12 cellular contexts compared by ENCODE assay signal in the genomic region with DNA sequence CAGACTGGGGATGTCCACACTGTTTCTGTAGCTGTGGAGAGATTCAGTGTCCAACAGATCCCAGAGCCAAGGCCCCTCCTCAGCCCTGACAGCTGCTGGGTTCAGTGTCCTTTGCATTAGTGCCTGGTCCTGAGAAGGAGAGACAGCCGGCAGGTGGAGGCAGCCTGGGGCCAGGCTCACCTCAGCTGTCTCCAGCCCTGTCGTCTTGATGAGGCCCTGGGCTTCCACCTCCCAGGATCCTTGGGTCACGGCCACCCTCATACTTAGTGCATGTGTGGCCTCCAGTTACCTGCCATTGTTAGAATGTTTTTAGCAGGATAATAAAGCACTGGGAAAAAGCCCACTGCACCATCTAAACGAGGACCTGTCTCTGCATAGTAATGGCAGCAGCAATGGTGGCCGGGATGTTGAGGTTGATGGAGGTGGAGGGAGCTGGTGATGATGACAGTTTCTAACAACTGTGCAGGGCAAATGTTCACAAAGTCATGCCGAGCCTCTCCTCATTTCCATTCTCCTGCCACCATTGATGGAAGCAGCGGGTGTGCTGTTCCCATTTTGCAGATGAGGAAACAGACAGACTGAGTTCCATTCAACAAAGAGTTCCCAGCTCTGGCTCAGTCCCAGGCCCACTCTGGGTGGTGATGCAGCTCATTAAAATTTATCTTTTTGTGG. TPM values are rescaled to one million over a fixed set of nuclear protein-coding genes. Genes with fewer than 3 reads are reported as not detected.
A peak's percentile ranks its signal among the peaks of the same experiment; 100 is the strongest.
DNase-seq lines count a peak whose midpoint lies in the region; ATAC-seq and TF ChIP-seq lines count a peak whose summit lies in the region.
"Had no signal": no experiment of that assay in that cellular context is flagged by ENCODE, and none has a peak within 500 bp of the region (broad histone marks: within the 10 kb centered on the region; RNA-seq: fewer than 3 reads in every experiment).

No MANE protein-coding gene starts in this region.

- peaks cover 0 to 3% (median 0%) of the 10 kb centered on the region in 7 donors for H3K9me3 Mint-ChIP-seq in CD14-positive monocyte
- H3K9me3 Mint-ChIP-seq in activated naive CD8-positive, alpha-beta T cell treated with anti-CD3 and anti-CD28 coated beads, Interleukin-2, amount 10 ng/mL, durations not matched to agents 7 days and 5 days: no peaks in the 10 kb centered on the region
- H3K9me3 Mint-ChIP-seq in naive thymus-derived CD8-positive, alpha-beta T cell: no peaks in the 10 kb centered on the region

- no peaks in the 10 kb centered on the region for H3K9me3 ChIP-seq in HUES48 (ENCODE audit: control insufficient read depth, insufficient read depth, low read length)

- H3K27me3 ChIP-seq in HUES48 (ENCODE audit: control insufficient read depth, insufficient read depth, low read length): no peaks in the 10 kb centered on the region

- peaks cover under 1 to 8% (median 5%) of the 10 kb centered on the region in 3 donors for H3K27me3 Mint-ChIP-seq in CD14-positive monocyte (ENCODE audit: low read depth in 3 of 3)
- no peaks in the 10 kb centered on the region for H3K27me3 Mint-ChIP-seq in activated naive CD8-positive, alpha-beta T cell treated with anti-CD3 and anti-CD28 coated beads, Interleukin-2, amount 10 ng/mL, durations not matched to agents 7 days and 5 days
- H3K27me3 Mint-ChIP-seq in naive thymus-derived CD8-positive, alpha-beta T cell: peaks cover 0 to 3% (median 0%) of the 10 kb centered on the region in 5 donors

- no peak for TF ChIP-seq CTCF in CD14-positive monocyte (IDR thresholded peaks at IDR 0.05)

- peaks cover 5 to 20% of the 10 kb centered on the region in 2 donors for H3K36me3 Mint-ChIP-seq in CD14-positive monocyte
- peaks cover 2% of the 10 kb centered on the region for H3K36me3 Mint-ChIP-seq in activated naive CD8-positive, alpha-beta T cell treated with anti-CD3 and anti-CD28 coated beads, Interleukin-2, amount 10 ng/mL, durations not matched to agents 7 days and 5 days
- no peaks in the 10 kb centered on the region for H3K36me3 Mint-ChIP-seq in naive thymus-derived CD8-positive, alpha-beta T cell

- POLR2A ChIA-PET in activated naive CD8-positive, alpha-beta T cell treated with anti-CD3 and anti-CD28 coated beads, Interleukin-2, amount 10 ng/mL, durations not matched to agents 7 days and 5 days (lab: Charles Lee): interaction anchor here (1.8 to 9.9 kb wide), 3 partner anchors 14 to 53 kb away, joined by 5 to 190 read pairs (median 12); partner anchors contain the start of gene ASB2
- POLR2A ChIA-PET in naive thymus-derived CD8-positive, alpha-beta T cell (lab: Charles Lee): interaction anchor here (0.8 to 2.4 kb wide), 5 partner anchors 9 to 19 kb away, joined by 3 to 12 read pairs (median 3); no protein-coding TSS in a partner anchor

- peak overlapping the region; percentile 93 to 99 (median 97) for H3K27ac Mint-ChIP-seq in CD14-positive monocyte
- peak overlapping the region; percentile 91 for H3K27ac Mint-ChIP-seq in activated naive CD8-positive, alpha-beta T cell treated with anti-CD3 and anti-CD28 coated beads, Interleukin-2, amount 10 ng/mL, durations not matched to agents 7 days and 5 days
- H3K27ac Mint-ChIP-seq in naive thymus-derived CD8-positive, alpha-beta T cell: peak overlapping the region; percentile 79 to 96 (median 86)

- no peak overlapping the region for H3K9ac ChIP-seq in HUES48 (ENCODE audit: low read depth, low read length)

- peak overlapping the region; percentile 52 to 80 for H3K4me3 Mint-ChIP-seq in CD14-positive monocyte
- H3K4me3 Mint-ChIP-seq in activated naive CD8-positive, alpha-beta T cell treated with anti-CD3 and anti-CD28 coated beads, Interleukin-2, amount 10 ng/mL, durations not matched to agents 7 days and 5 days: peak overlapping the region; percentile 74
- peak overlapping the region; percentile 47 to 83 (median 74) for H3K4me3 Mint-ChIP-seq in naive thymus-derived CD8-positive, alpha-beta T cell

- DNase-seq in CD14-positive monocyte (ENCODE audit: low spot score): no peak
- DNase-seq in activated naive CD8-positive, alpha-beta T cell treated with anti-CD3 and anti-CD28 coated beads, Interleukin-2, amount 10 ng/mL, durations not matched to agents 7 days and 5 days: no peak
- no peak for DNase-seq in naive thymus-derived CD8-positive, alpha-beta T cell
- no peak for DNase-seq in islet precursor cell
- no peak for DNase-seq in hypothalamus (lab: John Stamatoyannopoulos, UW)
- DNase-seq in DMS114 treated with DMSO at 0.1 percent for 48 hours (lab: John Stamatoyannopoulos, UW; ENCODE audit: unreplicated experiment): no peak
- DNase-seq: NCI-H1436 treated with DMSO at 0.1 percent for 48 hours had no signal

- no peak for ATAC-seq in activated naive CD8-positive, alpha-beta T cell treated with anti-CD3 and anti-CD28 coated beads, Interleukin-2, amount 10 ng/mL, durations not matched to agents 7 days and 5 days (ENCODE audit: low read depth)
- ATAC-seq in naive thymus-derived CD8-positive, alpha-beta T cell: no peak
- ATAC-seq in HG02763 (IDR thresholded peaks at IDR 0.05; ENCODE audit: unreplicated experiment): no peak

- H3K4me1 ChIP-seq in HUES48 (ENCODE audit: control insufficient read depth, insufficient read depth, low read length): peaks cover 15% of the 10 kb centered on the region; the same call in 1 of the 2 replicates

- no peaks in the 10 kb centered on the region for H3K36me3 ChIP-seq in HUES48 (ENCODE audit: control insufficient read depth, insufficient read depth, low read length)

- peaks cover 94% of the 10 kb centered on the region for H3K4me1 Mint-ChIP-seq in CD14-positive monocyte
- peaks cover 87% of the 10 kb centered on the region for H3K4me1 Mint-ChIP-seq in activated naive CD8-positive, alpha-beta T cell treated with anti-CD3 and anti-CD28 coated beads, Interleukin-2, amount 10 ng/mL, durations not matched to agents 7 days and 5 days
- H3K4me1 Mint-ChIP-seq in naive thymus-derived CD8-positive, alpha-beta T cell: peaks cover 54 to 96% (median 90%) of the 10 kb centered on the region in 4 donors

- no peak overlapping the region for H3K4me3 ChIP-seq in HUES48 (ENCODE audit: low read depth, low read length)

- intact Hi-C loops in CD14-positive monocyte (cut with micrococcal nuclease): loop anchor here (5.0 kb wide), 2 partner anchors 434 to 1354 kb away; no protein-coding TSS in a partner anchor

- peak overlapping the region; percentile 67 for H3K27ac ChIP-seq in HUES48 (ENCODE audit: low read depth, low read length)

RNA-seq across cellular contexts. Expression of gene ASB2, which starts 17.7 kb away (rescaled TPM):
- polyA plus RNA-seq in CD14-positive monocyte: 1 to 10 TPM in 1 of 2 donors, under 1 TPM in 1; 0.25 to 1.4 TPM
- total RNA-seq in activated naive CD8-positive, alpha-beta T cell treated with anti-CD3 and anti-CD28 coated beads, Interleukin-2, amount 10 ng/mL, durations not matched to agents 7 days and 5 days: 10 to 100 TPM; 21.3 to 24.0 TPM
- 1 to 10 TPM; 1.5 to 1.8 TPM for total RNA-seq in naive thymus-derived CD8-positive, alpha-beta T cell
- polyA plus RNA-seq in naive thymus-derived CD8-positive, alpha-beta T cell: 1 to 10 TPM in 1 of 3 donors, not detected in 2; 2.0 TPM

RNA-seq across cellular contexts. Expression of gene FAM181A, which starts 31.6 kb away (rescaled TPM):
- not detected for polyA plus RNA-seq in CD14-positive monocyte
- not detected for total RNA-seq in activated naive CD8-positive, alpha-beta T cell treated with anti-CD3 and anti-CD28 coated beads, Interleukin-2, amount 10 ng/mL, durations not matched to agents 7 days and 5 days
- total RNA-seq in naive thymus-derived CD8-positive, alpha-beta T cell: not detected
- polyA plus RNA-seq in naive thymus-derived CD8-positive, alpha-beta T cell: not detected
- total RNA-seq: Daoy, myocyte had no signal
- polyA plus RNA-seq: adipose tissue had no signal

RNA-seq across cellular contexts. Expression of gene CCDC197, which starts 38.4 kb away (rescaled TPM):
- polyA plus RNA-seq in CD14-positive monocyte: not detected
- under 1 TPM in 1 of 2 experiments, not detected in 1; 0.25 TPM for total RNA-seq in activated naive CD8-positive, alpha-beta T cell treated with anti-CD3 and anti-CD28 coated beads, Interleukin-2, amount 10 ng/mL, durations not matched to agents 7 days and 5 days
- total RNA-seq in naive thymus-derived CD8-positive, alpha-beta T cell: not detected
- polyA plus RNA-seq in naive thymus-derived CD8-positive, alpha-beta T cell: not detected
- total RNA-seq: Daoy, myocyte had no signal
- polyA plus RNA-seq: adipose tissue had no signal

Comparison
In these comparisons a context has a peak if more than half of its experiments do, and no peak if none do; other contexts are left out.
1. RNA of gene ASB2, which starts 17.7 kb away (total RNA-seq): 21.3 to 24.0 TPM in activated naive CD8-positive, alpha-beta T cell treated with anti-CD3 and anti-CD28 coated beads, Interleukin-2, amount 10 ng/mL, durations not matched to agents 7 days and 5 days; 1.5 to 1.8 TPM in naive thymus-derived CD8-positive, alpha-beta T cell; every median in the first group is over 4 times any median in the second.
2. Peak in every context shown above with its lines, with median percentiles within 50 percentile points of each other: H3K27ac Mint-ChIP-seq and H3K4me3 Mint-ChIP-seq.